Comparison of ENCODE assay signal across 9 cellular contexts in genomic region chr9:137454145-137454505, GRCh38. TPM values are rescaled to one million over a fixed set of nuclear protein-coding genes. Genes with fewer than 3 reads are reported as not detected.
A peak's percentile ranks its signal among the peaks of the same experiment; 100 is the strongest.
DNase-seq lines count a peak whose midpoint lies in the region; ATAC-seq and TF ChIP-seq lines count a peak whose summit lies in the region.
"Had no signal": no experiment of that assay in that cellular context is flagged by ENCODE, and none has a peak within 500 bp of the region (broad histone marks: within the 10 kb centered on the region; RNA-seq: fewer than 3 reads in every experiment).

No MANE protein-coding gene starts in this region.

- no peak overlapping the region for H2AFZ ChIP-seq in neural progenitor cell (replicated peaks)

- peaks cover 20% of the 10 kb centered on the region for H3K4me1 ChIP-seq in neural progenitor cell

- H3F3A ChIP-seq in neural progenitor cell (ENCODE audit: low read depth), result peaks cover 15% of the 10 kb centered on the region

- intact Hi-C loops in activated B cell treated with CpG ODN at 0.5 μM for 24 hours (cut with micrococcal nuclease), result loop anchor here (1.0 kb wide), 1 partner anchor 31 kb away; the partner anchor contains the start of genes EXD3 and NOXA1

- no peaks in the 10 kb centered on the region for H3K9me3 ChIP-seq in neural progenitor cell (ENCODE audit: low read depth)

- H3K36me3 Mint-ChIP-seq in activated B cell treated with CpG ODN at 0.5 μM for 24 hours (ENCODE audit: low read depth) (peaks cover 7% of the 10 kb centered on the region), neural progenitor cell (peaks cover 4% of the 10 kb centered on the region)

- H3K27me3 ChIP-seq in neural progenitor cell, result peaks cover 8% of the 10 kb centered on the region

- H3K36me3 ChIP-seq in neural progenitor cell, result no peaks in the 10 kb centered on the region

- H3K4me3 Mint-ChIP-seq in activated B cell treated with CpG ODN at 0.5 μM for 24 hours (peak overlapping the region; percentile 83), neural progenitor cell (no peak overlapping the region)

- H3K27me3 Mint-ChIP-seq in activated B cell treated with CpG ODN at 0.5 μM for 24 hours (no peaks in the 10 kb centered on the region), neural progenitor cell (ENCODE audit: insufficient read depth, low read depth) (peaks cover 6% of the 10 kb centered on the region)

- peak overlapping the region; percentile 72 for H3K4me2 ChIP-seq in neural progenitor cell

- H3K9me3 Mint-ChIP-seq in activated B cell treated with CpG ODN at 0.5 μM for 24 hours (no peaks in the 10 kb centered on the region), neural progenitor cell (no peaks in the 10 kb centered on the region)

- peak; percentile 33 for ATAC-seq in GM21423 (IDR thresholded peaks at IDR 0.05; ENCODE audit: unreplicated experiment)
- peak; percentile 52 for ATAC-seq in activated B cell treated with CpG ODN at 0.5 μM for 24 hours (ENCODE audit: low read depth)
- no peak for ATAC-seq in GM21528 (IDR thresholded peaks at IDR 0.05; ENCODE audit: low FRiP score, unreplicated experiment)
- no peak for ATAC-seq in HG03469 (IDR thresholded peaks at IDR 0.05; ENCODE audit: unreplicated experiment)
- ATAC-seq in HG03097 (IDR thresholded peaks at IDR 0.05; ENCODE audit: low FRiP score, unreplicated experiment), result no peak

- TF ChIP-seq CTCF in activated B cell treated with CpG ODN at 0.5 μM for 24 hours (IDR thresholded peaks at IDR 0.05) (no peak), fibroblast of mammary gland (conservative IDR thresholded peaks at IDR 0.05; ENCODE audit: control insufficient read depth, insufficient read depth, low read depth, low read length) (no peak), neural progenitor cell (IDR thresholded peaks at IDR 0.05) (no peak)

- H4K20me1 ChIP-seq in neural progenitor cell (ENCODE audit: low read depth), result peaks cover 56% of the 10 kb centered on the region

- H3K27ac Mint-ChIP-seq in activated B cell treated with CpG ODN at 0.5 μM for 24 hours (peak overlapping the region; percentile 71), neural progenitor cell (no peak overlapping the region)

- H3K4me3 ChIP-seq in fibroblast of mammary gland (ENCODE audit: control insufficient read depth, low read depth, low read length) (peak overlapping the region; percentile 9), neural progenitor cell (peak overlapping the region; percentile 39)

- H3K27ac ChIP-seq in neural progenitor cell, result no peak overlapping the region

- H3K9ac ChIP-seq in neural progenitor cell, result no peak overlapping the region

- DNase-seq in activated B cell treated with CpG ODN at 0.5 μM for 24 hours, result peak; percentile 57
- DNase-seq in fibroblast of mammary gland (ENCODE audit: low read depth), result no peak
- DNase-seq in neural progenitor cell (ENCODE audit: low spot score), result peak; percentile 85
- no peak for DNase-seq in SIG-M5 (lab: John Stamatoyannopoulos, UW)

- CTCF ChIA-PET in activated B cell treated with CpG ODN at 0.5 μM for 24 hours (lab: Charles Lee), result no interaction called here

- POLR2A ChIA-PET in activated B cell treated with CpG ODN at 0.5 μM for 24 hours (lab: Charles Lee), result interaction anchor here (1.4 to 1.8 kb wide), 2 partner anchors 31 to 214 kb away, joined by 4 to 7 read pairs; partner anchors contain the start of genes EXD3 and NOXA1

- H3K4me1 Mint-ChIP-seq in activated B cell treated with CpG ODN at 0.5 μM for 24 hours (peaks cover 23% of the 10 kb centered on the region), neural progenitor cell (peaks cover 15% of the 10 kb centered on the region)

- H3K79me2 ChIP-seq in neural progenitor cell (ENCODE audit: low read depth), result peaks cover 7% of the 10 kb centered on the region

RNA-seq across cellular contexts. Expression of gene NSMF, which starts 5.0 kb away (rescaled TPM):
- total RNA-seq in activated B cell treated with CpG ODN at 0.5 μM for 24 hours (22.5 and 24.7 TPM in 2 replicates), neural progenitor cell (ENCODE audit: low replicate concordance) (17.1 and 62.0 TPM in 2 replicates)

RNA-seq across cellular contexts. Expression of gene ENTPD8, which starts 13.0 kb away (rescaled TPM):
- total RNA-seq in activated B cell treated with CpG ODN at 0.5 μM for 24 hours, result not detected in 2 replicates
- not detected in 2 replicates for total RNA-seq in neural progenitor cell (ENCODE audit: low replicate concordance)
- total RNA-seq: M059J had no signal

RNA-seq across cellular contexts. Expression of gene NOXA1, which starts 30.9 kb away (rescaled TPM):
- 2.6 and 3.9 TPM in 2 replicates for total RNA-seq in activated B cell treated with CpG ODN at 0.5 μM for 24 hours
- 0.39 and 0.65 TPM in 2 replicates for total RNA-seq in neural progenitor cell (ENCODE audit: low replicate concordance)
- total RNA-seq: M059J had no signal

RNA-seq across cellular contexts. Expression of gene EXD3, which starts 31.2 kb away (rescaled TPM):
- total RNA-seq in activated B cell treated with CpG ODN at 0.5 μM for 24 hours (8.4 and 12.8 TPM in 2 replicates), neural progenitor cell (ENCODE audit: low replicate concordance) (4.7 and 25.1 TPM in 2 replicates)

Comparison
In these comparisons a context has a peak if more than half of its experiments do, and no peak if none do; other contexts are left out.
1. ATAC-seq: peak in GM21423 (single experiment) and activated B cell treated with CpG ODN at 0.5 μM for 24 hours (single experiment); none in GM21528 (single experiment), HG03469 (single experiment) and HG03097 (single experiment).
2. DNase-seq: peak in activated B cell treated with CpG ODN at 0.5 μM for 24 hours (single experiment) and neural progenitor cell (single experiment); none in fibroblast of mammary gland (single experiment) and SIG-M5 (single experiment).